16 cellular contexts compared by ENCODE assay signal in the genomic region with DNA sequence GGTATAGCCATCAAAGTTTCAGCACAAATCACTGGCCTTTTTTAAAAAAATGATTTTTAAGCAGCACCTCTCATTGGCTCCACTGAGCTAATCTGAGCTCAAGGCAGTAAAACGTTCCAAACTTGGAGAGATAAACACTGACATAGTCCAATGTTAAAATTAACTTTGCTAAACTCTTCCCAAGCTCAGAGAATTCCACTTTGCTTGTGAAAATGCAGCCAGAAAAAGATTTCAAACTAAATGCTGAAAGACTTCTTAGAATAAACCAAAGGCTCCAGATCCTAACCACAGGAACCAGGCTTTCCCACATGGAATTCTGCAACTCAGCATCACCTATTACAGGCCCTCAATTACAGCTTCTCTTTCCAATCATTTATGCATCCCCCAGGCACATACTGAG.
"Had no signal": no experiment of that assay in that cellular context is flagged by ENCODE, and none has a peak within 500 bp of the region (broad histone marks: within the 10 kb centered on the region; RNA-seq: fewer than 3 reads in every experiment).

No MANE protein-coding gene starts in this region.

- DNase-seq: activated CD4-positive, alpha-beta T cell treated with anti-CD3 and anti-CD28 coated beads for 1 hour; activated CD4-positive, alpha-beta T cell treated with anti-CD3 and anti-CD28 coated beads, Interleukin-2, amount 50 U/mL, for 48 hours; activated CD8-positive, alpha-beta memory T cell treated with anti-CD3 and anti-CD28 coated beads, Interleukin-2, amount 10 ng/mL, durations not matched to agents 7 days and 5 days; activated gamma-delta T cell; activated naive CD8-positive, alpha-beta T cell treated with anti-CD3 and anti-CD28 coated beads for 36 hours; activated T-cell treated with anti-CD3 and anti-CD28 coated beads, Interleukin-2, amount 50 U/mL, for 48 hours; gastrocnemius medialis; lower lobe of right lung; midbrain; naive thymus-derived CD4-positive, alpha-beta T cell; stimulated activated CD4-positive, alpha-beta T cell treated with anti-CD3 and anti-CD28 coated beads, Interleukin-15, amount 100 ng/mL, for 24 hours; stimulated activated CD4-positive, alpha-beta T cell treated with anti-CD3 and anti-CD28 coated beads, Interleukin-4, amount 100 ng/mL, for 24 hours; stimulated activated naive CD8-positive, alpha-beta T cell treated with anti-CD3 and anti-CD28 coated beads, Interleukin-15, amount 100 ng/mL, for 72 hours; T-cell; T1000; uterus had no signal

- H3K27me3 ChIP-seq: gastrocnemius medialis, uterus had no signal

- H3K27ac ChIP-seq: lower lobe of right lung had no signal

- H3K9me3 ChIP-seq: gastrocnemius medialis, lower lobe of right lung, uterus had no signal

- H3K9me3 Mint-ChIP-seq: activated naive CD8-positive, alpha-beta T cell treated with anti-CD3 and anti-CD28 coated beads for 36 hours; stimulated activated naive CD8-positive, alpha-beta T cell treated with anti-CD3 and anti-CD28 coated beads, Interleukin-15, amount 100 ng/mL, for 72 hours; T-cell had no signal

- H3K27me3 Mint-ChIP-seq: activated CD8-positive, alpha-beta memory T cell treated with anti-CD3 and anti-CD28 coated beads, Interleukin-2, amount 10 ng/mL, durations not matched to agents 7 days and 5 days; activated naive CD8-positive, alpha-beta T cell treated with anti-CD3 and anti-CD28 coated beads for 36 hours; naive thymus-derived CD4-positive, alpha-beta T cell; stimulated activated naive CD8-positive, alpha-beta T cell treated with anti-CD3 and anti-CD28 coated beads, Interleukin-15, amount 100 ng/mL, for 72 hours; T-cell had no signal

- H3K4me1 ChIP-seq: uterus had no signal

- ATAC-seq: activated CD8-positive, alpha-beta memory T cell treated with anti-CD3 and anti-CD28 coated beads, Interleukin-2, amount 10 ng/mL, durations not matched to agents 7 days and 5 days; lower lobe of right lung; naive thymus-derived CD4-positive, alpha-beta T cell; stimulated activated naive CD8-positive, alpha-beta T cell treated with anti-CD3 and anti-CD28 coated beads, Interleukin-15, amount 100 ng/mL, for 72 hours; T-cell had no signal

- H3K4me3 ChIP-seq: gastrocnemius medialis, lower lobe of right lung, uterus had no signal

- H3K4me3 Mint-ChIP-seq: activated CD8-positive, alpha-beta memory T cell treated with anti-CD3 and anti-CD28 coated beads, Interleukin-2, amount 10 ng/mL, durations not matched to agents 7 days and 5 days; activated naive CD8-positive, alpha-beta T cell treated with anti-CD3 and anti-CD28 coated beads for 36 hours; naive thymus-derived CD4-positive, alpha-beta T cell; stimulated activated naive CD8-positive, alpha-beta T cell treated with anti-CD3 and anti-CD28 coated beads, Interleukin-15, amount 100 ng/mL, for 72 hours; T-cell had no signal

- H3K36me3 ChIP-seq: gastrocnemius medialis, lower lobe of right lung, uterus had no signal
